Comparison of ENCODE assay signal across 10 cellular contexts in the genomic region with DNA sequence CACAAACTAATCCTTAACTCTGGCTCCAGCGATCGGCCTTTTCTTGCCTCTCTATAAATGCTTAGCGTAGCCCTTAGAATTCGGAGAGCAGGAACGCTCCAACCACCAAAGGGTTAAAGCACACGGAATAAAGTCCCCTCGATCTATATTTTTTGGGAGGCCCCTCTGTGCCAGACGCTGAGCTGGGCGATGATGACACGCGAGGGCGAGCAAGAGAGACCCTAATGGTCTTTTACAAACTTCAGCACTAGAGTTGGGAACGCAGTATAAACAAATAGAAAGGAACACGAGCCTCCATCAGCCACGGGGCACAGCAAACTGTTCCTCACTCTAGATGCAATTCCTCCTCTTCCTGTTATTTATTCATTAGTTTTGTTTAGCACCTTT. TPM values are rescaled to one million over a fixed set of nuclear protein-coding genes. Genes with fewer than 3 reads are reported as not detected.
A peak's percentile ranks its signal among the peaks of the same experiment; 100 is the strongest.
DNase-seq lines count a peak whose midpoint lies in the region; TF ChIP-seq lines count a peak whose summit lies in the region.
"Had no signal": no experiment of that assay in that cellular context is flagged by ENCODE, and none has a peak within 500 bp of the region (broad histone marks: within the 10 kb centered on the region; RNA-seq: fewer than 3 reads in every experiment).

No MANE protein-coding gene starts in this region.

- intact Hi-C loops in tibial artery (cut with DNase I; ENCODE audit: low total_unique reads) = no loop called here

- TF ChIP-seq CTCF in brain (conservative IDR thresholded peaks at IDR 0.05) (no peak), tibial artery (IDR thresholded peaks at IDR 0.05) (no peak)

- peaks cover 15% of the 10 kb centered on the region for H3K27me3 Mint-ChIP-seq in brain

- H3K27me3 ChIP-seq in mesendoderm (ENCODE audit: insufficient read depth, low read length, poor library complexity) = peaks cover 5% of the 10 kb centered on the region
- peaks cover 15 to 16% of the 10 kb centered on the region in 2 donors for H3K27me3 ChIP-seq in stomach smooth muscle (ENCODE audit: control insufficient read depth in 1 of 2, insufficient read depth in 2 of 2, low read length in 2 of 2)
- H3K27me3 ChIP-seq in tibial artery = peaks cover 0 to 58% of the 10 kb centered on the region in 2 donors

- H3K79me1 ChIP-seq in mesendoderm (ENCODE audit: low read length) = no peaks in the 10 kb centered on the region

- peaks cover 15% of the 10 kb centered on the region for H3K36me3 Mint-ChIP-seq in brain

- no CpG with 5 or more reads among the region's 15 CpGs for WGBS in mesendoderm (ENCODE audit: extremely low coverage, insufficient coverage, low lambda C conversion rate)

- no peaks in the 10 kb centered on the region for H3K79me2 ChIP-seq in mesendoderm (ENCODE audit: control insufficient read depth, insufficient read depth, low read length)

- H2AK5ac ChIP-seq in mesendoderm (ENCODE audit: low read length) = no peak overlapping the region

- peak overlapping the region; percentile 32 for H3K4me2 ChIP-seq in mesendoderm (ENCODE audit: low read length)

- no peak overlapping the region for H3K18ac ChIP-seq in mesendoderm (ENCODE audit: low read length)

- peak; percentile 17 for DNase-seq in NCI-H2227 treated with DMSO at 0.1 percent for 48 hours (lab: John Stamatoyannopoulos, UW)
- DNase-seq in NCI-H2227 (lab: John Stamatoyannopoulos, UW; ENCODE audit: unreplicated experiment) = no peak
- DNase-seq in mesendoderm = no peak
- DNase-seq in NK-92 treated with Interleukin-12 subunit alpha and Interleukin-12 subunit beta, amount 100 ng/mL, for 24 hours (lab: John Stamatoyannopoulos, UW) = no peak
- no peak for DNase-seq in NOMO-1 treated with dmso at 0.1 percent for 144 hours (lab: John Stamatoyannopoulos, UW; ENCODE audit: unreplicated experiment)
- DNase-seq in tibial artery = no peak
- DNase-seq: activated gamma-delta T cell treated with Interleukin-2 at 50 U/mL for 16 hours; stimulated activated CD4-positive, alpha-beta T cell treated with anti-CD3 and anti-CD28 coated beads, Interleukin-15, amount 100 ng/mL, for 24 hours had no signal

- H3K36me3 ChIP-seq in mesendoderm (ENCODE audit: control insufficient read depth, insufficient read depth, low read length) (no peaks in the 10 kb centered on the region), stomach smooth muscle (ENCODE audit: control insufficient read depth in 2 of 2, insufficient read depth in 2 of 2, low read length in 2 of 2) (no peaks in the 10 kb centered on the region), tibial artery (no peaks in the 10 kb centered on the region)

- H3K4me1 Mint-ChIP-seq in brain = peaks cover 62% of the 10 kb centered on the region

- H3K56ac ChIP-seq in mesendoderm (ENCODE audit: low read length) = no peak overlapping the region

- no peak overlapping the region for H4K8ac ChIP-seq in mesendoderm (ENCODE audit: low read depth, low read length)

- peaks cover 0 to 3% (median 0%) of the 10 kb centered on the region in 5 experiments for H3K9me3 Mint-ChIP-seq in brain

- H3K9me3 ChIP-seq in stomach smooth muscle (ENCODE audit: control insufficient read depth in 2 of 2, low read length in 2 of 2) = no peaks in the 10 kb centered on the region
- no peaks in the 10 kb centered on the region for H3K9me3 ChIP-seq in tibial artery

- no peak overlapping the region for H3K23ac ChIP-seq in mesendoderm (ENCODE audit: low read length)

- peak overlapping the region; percentile 26 for H3K4me3 ChIP-seq in mesendoderm (ENCODE audit: low read length)
- peak overlapping the region; percentile 62 to 69 for H3K4me3 ChIP-seq in stomach smooth muscle (ENCODE audit: low read length in 2 of 2)
- peak overlapping the region in 1 of 2 donors; percentile 28 for H3K4me3 ChIP-seq in tibial artery

- peak overlapping the region; percentile 91 to 97 (median 93) for H3K4me3 Mint-ChIP-seq in brain

- peaks cover 2% of the 10 kb centered on the region for H3K4me1 ChIP-seq in mesendoderm (ENCODE audit: control insufficient read depth, low read depth, low read length)
- H3K4me1 ChIP-seq in stomach smooth muscle (ENCODE audit: control insufficient read depth, insufficient read depth, low read length) = peaks cover 11% of the 10 kb centered on the region
- peaks cover 0 to 23% (median 18%) of the 10 kb centered on the region in 4 donors for H3K4me1 ChIP-seq in tibial artery

- H3K9ac ChIP-seq in mesendoderm (ENCODE audit: low read length) = peak overlapping the region; percentile 14
- H3K9ac ChIP-seq in stomach smooth muscle (ENCODE audit: low read length in 2 of 2) = peak overlapping the region in 1 of 2 donors; percentile 3

- no peak overlapping the region for H3K27ac ChIP-seq in mesendoderm (ENCODE audit: low read depth, low read length)
- H3K27ac ChIP-seq in stomach smooth muscle (ENCODE audit: low read length) = no peak overlapping the region
- no peak overlapping the region for H3K27ac ChIP-seq in tibial artery

- no peak overlapping the region for H2BK15ac ChIP-seq in mesendoderm (replicated peaks; ENCODE audit: low read depth)

- no peak overlapping the region for H4K5ac ChIP-seq in mesendoderm (ENCODE audit: low read length)

- H3K27ac Mint-ChIP-seq in brain = peak overlapping the region; percentile 78 to 95 (median 91)

- no peak overlapping the region for H2BK5ac ChIP-seq in mesendoderm (ENCODE audit: low read length)

- H2BK120ac ChIP-seq in mesendoderm (ENCODE audit: low read depth, low read length) = no peak overlapping the region

- no peak overlapping the region for H3K4ac ChIP-seq in mesendoderm (ENCODE audit: low read depth, low read length)

RNA-seq across cellular contexts. Expression of a gene that starts 1.8 kb away (rescaled TPM):
- 38.1 TPM for polyA plus RNA-seq in brain (ENCODE audit: insufficient read depth, low read depth, low replicate concordance)
- polyA plus RNA-seq in mesendoderm (2013, experiment 1 of 2) = 3.6 TPM
- 3.6 TPM for polyA plus RNA-seq in mesendoderm (2013, experiment 2 of 2)
